Comparison of ENCODE assay signal across 9 cellular contexts in the genomic region with DNA sequence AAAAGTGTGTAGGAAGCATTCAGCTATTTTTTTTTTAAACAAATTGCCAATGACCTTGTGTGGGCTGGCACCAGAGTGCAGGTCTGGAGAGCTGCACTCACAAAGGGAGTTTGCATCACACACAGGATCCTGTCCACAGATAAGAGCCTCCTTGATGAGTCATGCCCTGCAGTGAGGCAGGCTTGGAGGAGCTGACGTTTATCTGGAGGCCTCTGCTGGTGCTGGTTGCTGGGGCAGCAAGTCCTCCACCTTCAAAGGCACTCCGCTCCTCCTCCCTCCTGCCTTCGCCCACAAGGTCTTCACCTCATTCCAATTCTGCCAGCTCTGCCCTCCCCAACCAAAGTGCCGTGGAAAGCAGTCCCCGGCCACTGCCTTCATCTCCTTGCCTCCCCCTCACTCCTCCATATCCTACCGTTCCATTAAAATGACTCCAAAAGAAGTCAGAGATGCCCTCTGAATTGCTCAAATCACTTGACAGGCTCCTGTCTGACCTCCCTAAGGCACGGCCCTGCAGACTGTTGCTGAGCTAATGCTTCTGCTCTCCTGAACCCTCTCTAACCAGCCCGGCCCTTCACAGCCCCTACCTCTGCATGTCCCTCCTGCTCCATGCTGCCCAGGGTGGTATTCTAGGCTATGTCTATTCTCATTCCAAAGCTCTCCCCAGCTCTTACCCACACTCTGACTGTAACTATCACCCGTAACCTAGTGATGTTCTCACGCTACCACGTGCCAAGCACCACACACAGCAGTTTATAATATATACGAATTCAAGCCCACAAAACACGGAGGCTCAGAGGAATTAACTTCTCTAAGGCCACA. TPM values are rescaled to one million over a fixed set of nuclear protein-coding genes. Genes with fewer than 3 reads are reported as not detected.
DNase-seq lines count a peak whose midpoint lies in the region; ATAC-seq and TF ChIP-seq lines count a peak whose summit lies in the region.
"Had no signal": no experiment of that assay in that cellular context is flagged by ENCODE, and none has a peak within 500 bp of the region (broad histone marks: within the 10 kb centered on the region; RNA-seq: fewer than 3 reads in every experiment).

No MANE protein-coding gene starts in this region.

- peak overlapping the region; percentile 50 for H2BK5ac ChIP-seq in trophoblast cell (ENCODE audit: low read depth, low read length, poor library complexity)

- peak overlapping the region; percentile 32 for H2AFZ ChIP-seq in trophoblast cell (ENCODE audit: insufficient read depth, low read length, poor library complexity)

- H3K14ac ChIP-seq in trophoblast cell (ENCODE audit: low read length) = peak overlapping the region; percentile 33

- H3K27me3 ChIP-seq in Caco-2 (replicated peaks; ENCODE audit: control insufficient read depth, insufficient read depth, low read length) (no peaks in the 10 kb centered on the region), trophoblast cell (ENCODE audit: insufficient read depth, low read length) (no peaks in the 10 kb centered on the region)

- no peak for TF ChIP-seq CTCF in Caco-2 (IDR thresholded peaks at IDR 0.05; ENCODE audit: insufficient read depth in 1 of 2, low read depth in 1 of 2, low read length in 1 of 2, severe bottlenecking in 1 of 2, unreplicated experiment in 1 of 2)

- H3K4me3 Mint-ChIP-seq in Caco-2 (ENCODE audit: unreplicated experiment) = no peak overlapping the region

- H3K4me2 ChIP-seq in trophoblast cell (ENCODE audit: low read length) = peak overlapping the region; percentile 42

- H3K4me1 ChIP-seq in Caco-2 (peaks cover 14% of the 10 kb centered on the region; the same call in 1 of the 2 replicates), trophoblast cell (ENCODE audit: control insufficient read depth in 1 of 2, insufficient read depth in 2 of 2, low read length in 2 of 2) (peaks cover 21 to 28% of the 10 kb centered on the region in 2 experiments)

- no CpG with 5 or more reads among the region's 13 CpGs for WGBS in trophoblast cell (ENCODE audit: extremely low coverage, insufficient coverage, insufficient read length)

- H3K9me3 ChIP-seq in Caco-2 (no peaks in the 10 kb centered on the region), trophoblast cell (ENCODE audit: insufficient read depth, low read depth, low read length) (peaks cover 2% of the 10 kb centered on the region)
- H3K9me3 ChIP-seq: neutrophil had no signal

- H3K23ac ChIP-seq in trophoblast cell (ENCODE audit: low read length) = no peak overlapping the region

- no peak overlapping the region for H3K9ac ChIP-seq in trophoblast cell (ENCODE audit: low read length)

- intact Hi-C loops in Caco-2 (cut with micrococcal nuclease; ENCODE audit: unreplicated experiment) = no loop called here

- no peak overlapping the region for H3K4me3 ChIP-seq in Caco-2 (ENCODE audit: low read depth, low read length)
- no peak overlapping the region for H3K4me3 ChIP-seq in trophoblast cell (ENCODE audit: low read depth, low read length)

- H3K27ac ChIP-seq in epithelial cell of prostate (peak overlapping the region; percentile 54), trophoblast cell (ENCODE audit: low read depth, low read length) (peak overlapping the region; percentile 95)
- H3K27ac ChIP-seq: neutrophil had no signal

- H3K79me1 ChIP-seq in trophoblast cell (ENCODE audit: low read length) = peaks cover 27% of the 10 kb centered on the region

- CTCF ChIA-PET in Caco-2 (lab: Charles Lee) = interaction anchor here (0.6 kb wide), 1 partner anchor 117 kb away, joined by 4 read pairs; no protein-coding TSS in a partner anchor

- H4K12ac ChIP-seq in trophoblast cell (ENCODE audit: low read depth, low read length) = peak overlapping the region; percentile 0

- H4K91ac ChIP-seq in trophoblast cell (ENCODE audit: low read depth, low read length) = peak overlapping the region; percentile 78

- H3K27me3 Mint-ChIP-seq in Caco-2 (ENCODE audit: insufficient read depth, unreplicated experiment) = peaks cover 8% of the 10 kb centered on the region

- H2AK5ac ChIP-seq in trophoblast cell (ENCODE audit: low read length) = peak overlapping the region; percentile 9

- H3K18ac ChIP-seq in trophoblast cell (ENCODE audit: low read length) = peak overlapping the region; percentile 27

- DNase-seq in Caco-2 = peak; percentile 35 to 72
- DNase-seq in MV-4-11 (lab: John Stamatoyannopoulos, UW) = peak; percentile 89
- DNase-seq in activated CD4-positive, alpha-beta T cell treated with anti-CD3 and anti-CD28 coated beads, Interleukin-2, amount 50 U/mL, for 4 hours = peak; percentile 11 to 17
- DNase-seq in epithelial cell of prostate (ENCODE audit: low read depth, low spot score) = peak; percentile 72
- DNase-seq in trophoblast cell = peak; percentile 97 to 98
- DNase-seq in globus pallidus (ENCODE audit: low spot score) = no peak

- H2BK12ac ChIP-seq in trophoblast cell (ENCODE audit: low read length) = peak overlapping the region; percentile 74

- peak overlapping the region; percentile 71 for H4K8ac ChIP-seq in trophoblast cell (ENCODE audit: low read depth, low read length)

- no peaks in the 10 kb centered on the region for H3K4me1 Mint-ChIP-seq in Caco-2 (ENCODE audit: low read depth, unreplicated experiment)

- peaks cover 2% of the 10 kb centered on the region for H3K79me2 ChIP-seq in trophoblast cell (ENCODE audit: control insufficient read depth, insufficient read depth, low read length, poor library complexity)

- ATAC-seq in GM21528 (IDR thresholded peaks at IDR 0.05; ENCODE audit: low FRiP score, unreplicated experiment) (no peak), GM19351 (IDR thresholded peaks at IDR 0.05; ENCODE audit: unreplicated experiment) (no peak)

- H3K4ac ChIP-seq in trophoblast cell (ENCODE audit: low read depth, low read length) = peak overlapping the region; percentile 25

- peak overlapping the region; percentile 73 for H2BK120ac ChIP-seq in trophoblast cell (ENCODE audit: insufficient read depth, low read length, poor library complexity)

- no peaks in the 10 kb centered on the region for H3K36me3 ChIP-seq in Caco-2 (ENCODE audit: control insufficient read depth, insufficient read depth, low read length)
- H3K36me3 ChIP-seq in trophoblast cell (ENCODE audit: control insufficient read depth in 1 of 2, insufficient read depth in 2 of 2, low read length in 2 of 2) = no peaks in the 10 kb centered on the region
- H3K36me3 ChIP-seq: neutrophil had no signal

- POLR2A ChIA-PET in Caco-2 (lab: Charles Lee) = no interaction called here

- no peaks in the 10 kb centered on the region for H3K36me3 Mint-ChIP-seq in Caco-2 (ENCODE audit: insufficient read depth, unreplicated experiment)

- no TSS peak for BruUV-seq in Caco-2 (replicated peaks; lab: Mats Ljungman, UMichigan)

- no peaks in the 10 kb centered on the region for H3K9me3 Mint-ChIP-seq in Caco-2 (ENCODE audit: unreplicated experiment)

- H3K27ac Mint-ChIP-seq in Caco-2 (ENCODE audit: unreplicated experiment) = no peak overlapping the region

RNA-seq across cellular contexts. Expression of a gene that starts 30.9 kb away (rescaled TPM):
- not detected in 2 replicates for total RNA-seq in Caco-2 (2022)
- polyA plus RNA-seq in trophoblast cell (2013) = 1.8 and 2.0 TPM in 2 replicates
